In genomic region chr11:86161373-86162255, GRCh38 we compare ENCODE assay signal across 13 cellular contexts.
DNase-seq lines count a peak whose midpoint lies in the region; ATAC-seq, FAIRE-seq and TF ChIP-seq lines count a peak whose summit lies in the region.
"Had no signal": no experiment of that assay in that cellular context is flagged by ENCODE, and none has a peak within 500 bp of the region (broad histone marks: within the 10 kb centered on the region; RNA-seq: fewer than 3 reads in every experiment).

No MANE protein-coding gene starts in this region.

- no peak for FAIRE-seq in A549 (lab: Jason Lieb, UNC)

- H3K4me3 ChIP-seq in A549 = no peak overlapping the region
- H3K4me3 ChIP-seq in OCI-LY3 (ENCODE audit: low read length) = no peak overlapping the region
- H3K4me3 ChIP-seq: thyroid gland had no signal

- H3K4me1 ChIP-seq in A549 = peaks cover 38% of the 10 kb centered on the region
- H3K4me1 ChIP-seq in OCI-LY3 (ENCODE audit: low read length) = peaks cover 45% of the 10 kb centered on the region

- peak overlapping the region; percentile 54 for H2AFZ ChIP-seq in OCI-LY3 (ENCODE audit: low read depth, low read length)

- H3K27ac ChIP-seq in A549 (peak overlapping the region; percentile 61 to 75), OCI-LY3 (ENCODE audit: low read length) (peak overlapping the region; percentile 77; the same call in 1 of the 2 replicates)
- H3K27ac ChIP-seq: thyroid gland had no signal

- no peak for TF ChIP-seq RAD21 in A549 (conservative IDR thresholded peaks at IDR 0.05 in 1 of 2, IDR thresholded peaks at IDR 0.05 in 1 of 2)

- POLR2A ChIA-PET in A549 (lab: Yijun Ruan, JAX) = interaction anchor here (0.9 to 1.5 kb wide), 4 partner anchors 10 to 92 kb away, joined by 3 to 6 read pairs (median 4); partner anchors contain the start of genes EED and PICALM
- POLR2A ChIA-PET in activated CD4-positive, alpha-beta memory T cell treated with anti-CD3 and anti-CD28 coated beads for 36 hours (lab: Charles Lee) = no interaction called here

- no peak overlapping the region for H3K4me3 Mint-ChIP-seq in endothelial cell (ENCODE audit: unreplicated experiment)
- H3K4me3 Mint-ChIP-seq in nephron = no peak overlapping the region
- H3K4me3 Mint-ChIP-seq in activated T-cell treated with anti-CD3 and anti-CD28 coated beads, Interleukin-2, amount 50 U/mL, for 24 hours = no peak overlapping the region
- no peak overlapping the region for H3K4me3 Mint-ChIP-seq in activated CD4-positive, alpha-beta memory T cell treated with anti-CD3 and anti-CD28 coated beads for 36 hours
- H3K4me3 Mint-ChIP-seq: activated B cell treated with CpG ODN at 0.5 μM for 24 hours; activated T-helper 1 cell treated with anti-CD3 and anti-CD28 coated beads, Interleukin-12 subunit alpha, Interleukin-12 subunit beta, Interleukin-2, Interleukin-4 antibody, amounts not matched to agents 30 ng/mL and 10 ng/mL and 1 ng/mL, durations not matched to agents 14 hours and 24 hours and 36 hours; B cell had no signal

- H3K4me2 ChIP-seq in A549 = peak overlapping the region; percentile 15; the same call in 2 of the 3 replicates
- H3K4me2 ChIP-seq in OCI-LY3 (ENCODE audit: low read length) = peak overlapping the region; percentile 30; the same call in 1 of the 2 replicates

- no peaks in the 10 kb centered on the region for H3K36me3 ChIP-seq in OCI-LY3 (replicated peaks; ENCODE audit: low read depth, low read length)
- H3K36me3 ChIP-seq: thyroid gland had no signal

- intact Hi-C loops in activated CD4-positive, alpha-beta memory T cell treated with anti-CD3 and anti-CD28 coated beads for 36 hours (cut with micrococcal nuclease) = no loop called here

- H3K36me3 Mint-ChIP-seq in endothelial cell (ENCODE audit: low read depth, unreplicated experiment) (no peaks in the 10 kb centered on the region), nephron (ENCODE audit: low read depth) (no peaks in the 10 kb centered on the region)
- no peaks in the 10 kb centered on the region for H3K36me3 Mint-ChIP-seq in activated T-cell treated with anti-CD3 and anti-CD28 coated beads, Interleukin-2, amount 50 U/mL, for 24 hours (ENCODE audit: low read depth)
- H3K36me3 Mint-ChIP-seq in activated CD4-positive, alpha-beta memory T cell treated with anti-CD3 and anti-CD28 coated beads for 36 hours = no peaks in the 10 kb centered on the region

- H3K4me1 Mint-ChIP-seq in endothelial cell (ENCODE audit: unreplicated experiment) (peaks cover 21% of the 10 kb centered on the region), nephron (peaks cover 24% of the 10 kb centered on the region)
- peaks cover 8% of the 10 kb centered on the region for H3K4me1 Mint-ChIP-seq in activated T-cell treated with anti-CD3 and anti-CD28 coated beads, Interleukin-2, amount 50 U/mL, for 24 hours (ENCODE audit: low read depth)
- H3K4me1 Mint-ChIP-seq in activated CD4-positive, alpha-beta memory T cell treated with anti-CD3 and anti-CD28 coated beads for 36 hours (ENCODE audit: low read depth) = peaks cover 4% of the 10 kb centered on the region

- H3K27me3 Mint-ChIP-seq in endothelial cell (ENCODE audit: unreplicated experiment) (peaks cover 3% of the 10 kb centered on the region), nephron (ENCODE audit: low read depth) (peaks cover 3% of the 10 kb centered on the region)
- H3K27me3 Mint-ChIP-seq in activated T-cell treated with anti-CD3 and anti-CD28 coated beads, Interleukin-2, amount 50 U/mL, for 24 hours = no peaks in the 10 kb centered on the region
- no peaks in the 10 kb centered on the region for H3K27me3 Mint-ChIP-seq in activated CD4-positive, alpha-beta memory T cell treated with anti-CD3 and anti-CD28 coated beads for 36 hours
- H3K27me3 Mint-ChIP-seq: activated B cell treated with CpG ODN at 0.5 μM for 24 hours, B cell had no signal

- WGBS in A549 (ENCODE audit: missing lambda C conversion rate) = 88% methylated on average over 3 of the region's 3 CpGs

- no peaks in the 10 kb centered on the region for H3K27me3 ChIP-seq in OCI-LY3 (ENCODE audit: low read depth, low read length)
- H3K27me3 ChIP-seq: thyroid gland had no signal

- H4K20me1 ChIP-seq in OCI-LY3 (ENCODE audit: insufficient read depth, low read length) = no peaks in the 10 kb centered on the region

- H3K9me3 Mint-ChIP-seq in endothelial cell (ENCODE audit: unreplicated experiment) (no peaks in the 10 kb centered on the region), nephron (no peaks in the 10 kb centered on the region)
- H3K9me3 Mint-ChIP-seq in activated T-cell treated with anti-CD3 and anti-CD28 coated beads, Interleukin-2, amount 50 U/mL, for 24 hours = no peaks in the 10 kb centered on the region
- no peaks in the 10 kb centered on the region for H3K9me3 Mint-ChIP-seq in activated CD4-positive, alpha-beta memory T cell treated with anti-CD3 and anti-CD28 coated beads for 36 hours

- TF ChIP-seq CTCF in A549 (IDR thresholded peaks at IDR 0.05) = no peak
- no peak for TF ChIP-seq CTCF in OCI-LY3 (IDR thresholded peaks at IDR 0.05; ENCODE audit: low read depth, low read length)
- no peak for TF ChIP-seq CTCF in endothelial cell (IDR thresholded peaks at IDR 0.05; ENCODE audit: unreplicated experiment)
- no peak for TF ChIP-seq CTCF in nephron (IDR thresholded peaks at IDR 0.05; ENCODE audit: unreplicated experiment in 3 of 3)

- TF ChIP-seq EP300 in A549 (IDR thresholded peaks at IDR 0.05) = no peak

- no peaks in the 10 kb centered on the region for H3K79me2 ChIP-seq in OCI-LY3 (ENCODE audit: low read length)

- TF ChIP-seq POLR2A in A549 (IDR thresholded peaks at IDR 0.05; ENCODE audit: low read length) = no peak

- no peak overlapping the region for H3K9ac ChIP-seq in OCI-LY3 (ENCODE audit: low read length)

- no peak for DNase-seq in A549 (ENCODE audit: low read depth in 1 of 2, low spot score in 1 of 2)
- DNase-seq in endothelial cell (ENCODE audit: low spot score) = no peak
- DNase-seq in activated T-cell treated with anti-CD3 and anti-CD28 coated beads, Interleukin-2, amount 50 U/mL, for 24 hours = no peak
- no peak for DNase-seq in activated CD4-positive, alpha-beta memory T cell treated with anti-CD3 and anti-CD28 coated beads for 36 hours
- DNase-seq in RPMI8226 = no peak
- DNase-seq: activated B cell treated with CpG ODN at 0.5 μM for 24 hours, NCI-H146 had no signal

- H3K27ac Mint-ChIP-seq in endothelial cell (ENCODE audit: unreplicated experiment) (peak overlapping the region; percentile 57), nephron (peak overlapping the region in 2 of 3 experiments; percentile 73 to 90)
- no peak overlapping the region for H3K27ac Mint-ChIP-seq in activated T-cell treated with anti-CD3 and anti-CD28 coated beads, Interleukin-2, amount 50 U/mL, for 24 hours
- no peak overlapping the region for H3K27ac Mint-ChIP-seq in activated CD4-positive, alpha-beta memory T cell treated with anti-CD3 and anti-CD28 coated beads for 36 hours
- H3K27ac Mint-ChIP-seq: activated B cell treated with CpG ODN at 0.5 μM for 24 hours; activated T-helper 1 cell treated with anti-CD3 and anti-CD28 coated beads, Interleukin-12 subunit alpha, Interleukin-12 subunit beta, Interleukin-2, Interleukin-4 antibody, amounts not matched to agents 30 ng/mL and 10 ng/mL and 1 ng/mL, durations not matched to agents 14 hours and 24 hours and 36 hours; B cell had no signal

- H3K9me3 ChIP-seq in A549 = no peaks in the 10 kb centered on the region
- H3K9me3 ChIP-seq in OCI-LY3 (ENCODE audit: insufficient read depth, low read length) = no peaks in the 10 kb centered on the region
- H3K9me3 ChIP-seq: thyroid gland had no signal

- CTCF ChIA-PET in A549 (lab: Yijun Ruan, JAX) = interaction anchor here (0.7 to 7.4 kb wide), 7 partner anchors 10 to 120 kb away, joined by 3 to 47 read pairs (median 3); no protein-coding TSS in a partner anchor
- CTCF ChIA-PET in activated CD4-positive, alpha-beta memory T cell treated with anti-CD3 and anti-CD28 coated beads for 36 hours (lab: Charles Lee) = interaction anchor here (0.8 to 0.9 kb wide), 3 partner anchors 28 to 68 kb away, joined by 3 read pairs; no protein-coding TSS in a partner anchor

- ATAC-seq in A549 (no peak), GM19463 (IDR thresholded peaks at IDR 0.05; ENCODE audit: unreplicated experiment) (no peak)

TF ChIP-seq in A549, 52 proteins besides CTCF, POLR2A, EP300 and RAD21 (continues in another document):
- TF ChIP-seq NR3C1 (IDR thresholded peaks at IDR 0.05) = no peak
- no peak for TF ChIP-seq EHF (CRISPR knock-in tag; IDR thresholded peaks at IDR 0.05)
- no peak for TF ChIP-seq ZC3H11A (IDR thresholded peaks at IDR 0.05)
- no peak for TF ChIP-seq RCOR1 (IDR thresholded peaks at IDR 0.05; ENCODE audit: low read depth, low read length)
- TF ChIP-seq, protein P1, sequence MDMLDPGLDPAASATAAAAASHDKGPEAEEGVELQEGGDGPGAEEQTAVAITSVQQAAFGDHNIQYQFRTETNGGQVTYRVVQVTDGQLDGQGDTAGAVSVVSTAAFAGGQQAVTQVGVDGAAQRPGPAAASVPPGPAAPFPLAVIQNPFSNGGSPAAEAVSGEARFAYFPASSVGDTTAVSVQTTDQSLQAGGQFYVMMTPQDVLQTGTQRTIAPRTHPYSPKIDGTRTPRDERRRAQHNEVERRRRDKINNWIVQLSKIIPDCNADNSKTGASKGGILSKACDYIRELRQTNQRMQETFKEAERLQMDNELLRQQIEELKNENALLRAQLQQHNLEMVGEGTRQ (IDR thresholded peaks at IDR 0.05) = no peak
- TF ChIP-seq HES2 (IDR thresholded peaks at IDR 0.05) = no peak
- TF ChIP-seq GATA3 (IDR thresholded peaks at IDR 0.05; ENCODE audit: borderline replicate concordance) = no peak
- no peak for TF ChIP-seq NFE2L2 (conservative IDR thresholded peaks at IDR 0.05; ENCODE audit: low read length)
- TF ChIP-seq ZSCAN20 (CRISPR knock-in tag; IDR thresholded peaks at IDR 0.05) = no peak
- no peak for TF ChIP-seq KDM1A (IDR thresholded peaks at IDR 0.05; ENCODE audit: low read depth)
- no peak for TF ChIP-seq PHF8 (IDR thresholded peaks at IDR 0.05; ENCODE audit: borderline replicate concordance, low read depth)
- TF ChIP-seq E2F6 (IDR thresholded peaks at IDR 0.05; ENCODE audit: borderline replicate concordance, low read depth) = no peak
- no peak for TF ChIP-seq CBX2 (IDR thresholded peaks at IDR 0.05; ENCODE audit: borderline replicate concordance, low read depth)
- TF ChIP-seq MAZ (IDR thresholded peaks at IDR 0.05; ENCODE audit: borderline replicate concordance, low read depth, low read length) = no peak
- TF ChIP-seq ZFP36 (IDR thresholded peaks at IDR 0.05; ENCODE audit: borderline replicate concordance, partially characterized antibody) = no peak

Comparison
In these comparisons a context has a peak if more than half of its experiments do, and no peak if none do; other contexts are left out.
1. H3K27ac Mint-ChIP-seq: peak in endothelial cell (single experiment) and nephron (2 of 3); none in activated T-cell treated with anti-CD3 and anti-CD28 coated beads, Interleukin-2, amount 50 U/mL, for 24 hours (single experiment) and activated CD4-positive, alpha-beta memory T cell treated with anti-CD3 and anti-CD28 coated beads for 36 hours (single experiment).